1 cellular context compared by ENCODE assay signal in the genomic region with DNA sequence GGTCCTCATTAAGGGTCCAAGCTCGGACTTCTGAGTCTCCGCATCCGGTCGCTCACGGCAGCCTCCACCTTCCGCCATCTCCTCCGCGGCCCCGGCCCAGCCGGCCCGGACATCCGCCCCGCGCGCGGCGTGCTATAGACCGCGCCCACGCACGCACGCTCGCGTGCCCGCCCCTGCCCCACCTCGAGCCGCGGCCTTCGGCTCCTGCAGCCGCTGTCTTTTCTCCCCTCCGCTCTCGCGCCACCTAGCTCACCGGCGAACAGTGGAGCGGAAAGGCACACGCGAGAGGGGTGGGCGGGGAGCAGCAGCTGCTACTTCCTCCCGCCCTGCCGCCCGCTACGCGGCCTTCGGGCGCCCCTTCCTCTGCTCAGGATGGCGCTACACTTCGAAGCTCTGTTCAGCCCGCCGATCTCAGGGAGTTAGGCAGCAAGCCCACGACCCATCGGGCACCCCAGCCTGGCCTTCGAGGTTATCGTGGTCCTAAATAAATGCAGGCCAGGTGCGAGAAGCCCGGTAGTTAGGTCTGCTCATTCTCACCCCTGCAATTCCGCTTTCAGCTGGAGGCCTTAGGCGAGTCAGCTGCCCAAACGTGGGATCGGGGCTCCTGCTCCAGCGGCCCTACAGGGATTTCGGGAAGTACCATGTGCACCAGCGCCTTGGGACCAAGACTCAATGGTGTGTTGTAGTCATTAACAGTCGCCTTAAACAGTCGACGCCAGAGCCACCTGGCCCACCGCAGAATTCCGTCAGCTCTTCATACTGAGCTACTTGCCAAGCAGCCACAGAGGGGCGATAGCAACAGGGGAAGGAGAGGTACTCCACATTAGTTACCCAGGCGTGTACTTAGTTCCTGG.
A peak's percentile ranks its signal among the peaks of the same experiment; 100 is the strongest.
TF ChIP-seq lines count a peak whose summit lies in the region.

A gene with protein sequence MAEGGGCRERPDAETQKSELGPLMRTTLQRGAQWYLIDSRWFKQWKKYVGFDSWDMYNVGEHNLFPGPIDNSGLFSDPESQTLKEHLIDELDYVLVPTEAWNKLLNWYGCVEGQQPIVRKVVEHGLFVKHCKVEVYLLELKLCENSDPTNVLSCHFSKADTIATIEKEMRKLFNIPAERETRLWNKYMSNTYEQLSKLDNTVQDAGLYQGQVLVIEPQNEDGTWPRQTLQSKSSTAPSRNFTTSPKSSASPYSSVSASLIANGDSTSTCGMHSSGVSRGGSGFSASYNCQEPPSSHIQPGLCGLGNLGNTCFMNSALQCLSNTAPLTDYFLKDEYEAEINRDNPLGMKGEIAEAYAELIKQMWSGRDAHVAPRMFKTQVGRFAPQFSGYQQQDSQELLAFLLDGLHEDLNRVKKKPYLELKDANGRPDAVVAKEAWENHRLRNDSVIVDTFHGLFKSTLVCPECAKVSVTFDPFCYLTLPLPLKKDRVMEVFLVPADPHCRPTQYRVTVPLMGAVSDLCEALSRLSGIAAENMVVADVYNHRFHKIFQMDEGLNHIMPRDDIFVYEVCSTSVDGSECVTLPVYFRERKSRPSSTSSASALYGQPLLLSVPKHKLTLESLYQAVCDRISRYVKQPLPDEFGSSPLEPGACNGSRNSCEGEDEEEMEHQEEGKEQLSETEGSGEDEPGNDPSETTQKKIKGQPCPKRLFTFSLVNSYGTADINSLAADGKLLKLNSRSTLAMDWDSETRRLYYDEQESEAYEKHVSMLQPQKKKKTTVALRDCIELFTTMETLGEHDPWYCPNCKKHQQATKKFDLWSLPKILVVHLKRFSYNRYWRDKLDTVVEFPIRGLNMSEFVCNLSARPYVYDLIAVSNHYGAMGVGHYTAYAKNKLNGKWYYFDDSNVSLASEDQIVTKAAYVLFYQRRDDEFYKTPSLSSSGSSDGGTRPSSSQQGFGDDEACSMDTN (minus strand): TSS at position 107 of the 854 bp plus-strand sequence. CDS start 29 bp downstream, at position 78.

TF ChIP-seq in HEK293, 187 proteins besides CTCF, POLR2A, EP300 and RAD21 (continued from another document and continues in another):
- TF ChIP-seq, protein P1, sequence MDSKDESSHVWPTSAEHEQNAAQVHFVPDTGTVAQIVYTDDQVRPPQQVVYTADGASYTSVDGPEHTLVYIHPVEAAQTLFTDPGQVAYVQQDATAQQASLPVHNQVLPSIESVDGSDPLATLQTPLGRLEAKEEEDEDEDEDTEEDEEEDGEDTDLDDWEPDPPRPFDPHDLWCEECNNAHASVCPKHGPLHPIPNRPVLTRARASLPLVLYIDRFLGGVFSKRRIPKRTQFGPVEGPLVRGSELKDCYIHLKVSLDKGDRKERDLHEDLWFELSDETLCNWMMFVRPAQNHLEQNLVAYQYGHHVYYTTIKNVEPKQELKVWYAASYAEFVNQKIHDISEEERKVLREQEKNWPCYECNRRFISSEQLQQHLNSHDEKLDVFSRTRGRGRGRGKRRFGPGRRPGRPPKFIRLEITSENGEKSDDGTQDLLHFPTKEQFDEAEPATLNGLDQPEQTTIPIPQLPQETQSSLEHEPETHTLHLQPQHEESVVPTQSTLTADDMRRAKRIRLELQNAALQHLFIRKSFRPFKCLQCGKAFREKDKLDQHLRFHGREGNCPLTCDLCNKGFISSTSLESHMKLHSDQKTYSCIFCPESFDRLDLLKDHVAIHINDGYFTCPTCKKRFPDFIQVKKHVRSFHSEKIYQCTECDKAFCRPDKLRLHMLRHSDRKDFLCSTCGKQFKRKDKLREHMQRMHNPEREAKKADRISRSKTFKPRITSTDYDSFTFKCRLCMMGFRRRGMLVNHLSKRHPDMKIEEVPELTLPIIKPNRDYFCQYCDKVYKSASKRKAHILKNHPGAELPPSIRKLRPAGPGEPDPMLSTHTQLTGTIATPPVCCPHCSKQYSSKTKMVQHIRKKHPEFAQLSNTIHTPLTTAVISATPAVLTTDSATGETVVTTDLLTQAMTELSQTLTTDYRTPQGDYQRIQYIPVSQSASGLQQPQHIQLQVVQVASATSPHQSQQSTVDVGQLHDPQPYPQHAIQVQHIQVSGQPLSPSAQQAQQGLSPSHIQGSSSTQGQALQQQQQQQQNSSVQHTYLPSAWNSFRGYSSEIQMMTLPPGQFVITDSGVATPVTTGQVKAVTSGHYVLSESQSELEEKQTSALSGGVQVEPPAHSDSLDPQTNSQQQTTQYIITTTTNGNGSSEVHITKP (tag by site-specific recombination; IDR thresholded peaks at IDR 0.05) = peak; percentile 88
- TF ChIP-seq KLF8 (tag by site-specific recombination; IDR thresholded peaks at IDR 0.05) (peak; percentile 87), YY1 (tag by site-specific recombination; IDR thresholded peaks at IDR 0.05) (peak; percentile 65), ZNF394 (tag by site-specific recombination; IDR thresholded peaks at IDR 0.05; ENCODE audit: borderline replicate concordance) (peak; percentile 86; the same call in 1 of the 2 replicates), KLF16 (tag by site-specific recombination; IDR thresholded peaks at IDR 0.05) (peak; percentile 48; the same call in 1 of the 2 replicates), ZBTB20 (tag by site-specific recombination; IDR thresholded peaks at IDR 0.05) (peak; percentile 92), ZNF510 (tag by site-specific recombination; IDR thresholded peaks at IDR 0.05; ENCODE audit: insufficient replicate concordance) (no peak), ZNF777 (tag by site-specific recombination; IDR thresholded peaks at IDR 0.05; ENCODE audit: borderline replicate concordance) (peak; percentile 27; the same call in 1 of the 2 replicates), ZNF19 (tag by site-specific recombination; IDR thresholded peaks at IDR 0.05; ENCODE audit: low read depth) (no peak), GFI1B (tag by site-specific recombination; IDR thresholded peaks at IDR 0.05) (no peak), ZBTB1 (tag by site-specific recombination; IDR thresholded peaks at IDR 0.05) (no peak), TCF7L2 (IDR thresholded peaks at IDR 0.05; ENCODE audit: borderline replicate concordance, low read depth, low read length) (no peak), ZNF311 (tag by site-specific recombination; IDR thresholded peaks at IDR 0.05; ENCODE audit: borderline replicate concordance) (no peak), ZNF629 (tag by site-specific recombination; IDR thresholded peaks at IDR 0.05) (peak; percentile 16; the same call in 1 of the 2 replicates), ZNF76 (tag by site-specific recombination; IDR thresholded peaks at IDR 0.05; ENCODE audit: borderline replicate concordance, low read depth) (peak; percentile 26), ZNF785 (tag by site-specific recombination; IDR thresholded peaks at IDR 0.05) (peak; percentile 89), ZNF561 (tag by site-specific recombination; IDR thresholded peaks at IDR 0.05; ENCODE audit: borderline replicate concordance) (peak; percentile 23; the same call in 1 of the 2 replicates), ZNF133 (tag by site-specific recombination; IDR thresholded peaks at IDR 0.05) (no peak; the same call in 1 of the 2 replicates), ZNF266 (tag by site-specific recombination; IDR thresholded peaks at IDR 0.05; ENCODE audit: low read depth) (no peak), ZXDB (tag by site-specific recombination; IDR thresholded peaks at IDR 0.05) (peak; percentile 86), ZBTB17 (tag by site-specific recombination; IDR thresholded peaks at IDR 0.05) (peak; percentile 80), ZFP69B (tag by site-specific recombination; IDR thresholded peaks at IDR 0.05) (peak; percentile 54; the same call in 1 of the 2 replicates), ZFHX2 (tag by site-specific recombination; conservative IDR thresholded peaks at IDR 0.05) (peak; percentile 96), ZNF664 (tag by site-specific recombination; IDR thresholded peaks at IDR 0.05) (no peak), GLIS1 (tag by site-specific recombination; IDR thresholded peaks at IDR 0.05) (peak; percentile 25; the same call in 1 of the 2 replicates)
- TF ChIP-seq, protein P2, sequence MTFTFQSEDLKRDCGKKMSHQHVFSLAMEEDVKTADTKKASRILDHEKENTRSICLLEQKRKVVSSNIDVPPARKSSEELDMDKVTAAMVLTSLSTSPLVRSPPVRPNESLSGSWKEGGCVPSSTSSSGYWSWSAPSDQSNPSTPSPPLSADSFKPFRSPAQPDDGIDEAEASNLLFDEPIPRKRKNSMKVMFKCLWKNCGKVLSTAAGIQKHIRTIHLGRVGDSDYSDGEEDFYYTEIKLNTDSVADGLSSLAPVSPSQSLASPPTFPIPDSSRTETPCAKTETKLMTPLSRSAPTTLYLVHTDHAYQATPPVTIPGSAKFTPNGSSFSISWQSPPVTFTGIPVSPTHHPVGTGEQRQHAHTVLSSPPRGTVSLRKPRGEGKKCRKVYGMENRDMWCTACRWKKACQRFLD (tag by site-specific recombination; IDR thresholded peaks at IDR 0.05) = no peak
- TF ChIP-seq, protein P3, sequence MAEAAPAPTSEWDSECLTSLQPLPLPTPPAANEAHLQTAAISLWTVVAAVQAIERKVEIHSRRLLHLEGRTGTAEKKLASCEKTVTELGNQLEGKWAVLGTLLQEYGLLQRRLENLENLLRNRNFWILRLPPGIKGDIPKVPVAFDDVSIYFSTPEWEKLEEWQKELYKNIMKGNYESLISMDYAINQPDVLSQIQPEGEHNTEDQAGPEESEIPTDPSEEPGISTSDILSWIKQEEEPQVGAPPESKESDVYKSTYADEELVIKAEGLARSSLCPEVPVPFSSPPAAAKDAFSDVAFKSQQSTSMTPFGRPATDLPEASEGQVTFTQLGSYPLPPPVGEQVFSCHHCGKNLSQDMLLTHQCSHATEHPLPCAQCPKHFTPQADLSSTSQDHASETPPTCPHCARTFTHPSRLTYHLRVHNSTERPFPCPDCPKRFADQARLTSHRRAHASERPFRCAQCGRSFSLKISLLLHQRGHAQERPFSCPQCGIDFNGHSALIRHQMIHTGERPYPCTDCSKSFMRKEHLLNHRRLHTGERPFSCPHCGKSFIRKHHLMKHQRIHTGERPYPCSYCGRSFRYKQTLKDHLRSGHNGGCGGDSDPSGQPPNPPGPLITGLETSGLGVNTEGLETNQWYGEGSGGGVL (tag by site-specific recombination; IDR thresholded peaks at IDR 0.05) = peak; percentile 43; the same call in 1 of the 2 replicates
- TF ChIP-seq, protein P4, sequence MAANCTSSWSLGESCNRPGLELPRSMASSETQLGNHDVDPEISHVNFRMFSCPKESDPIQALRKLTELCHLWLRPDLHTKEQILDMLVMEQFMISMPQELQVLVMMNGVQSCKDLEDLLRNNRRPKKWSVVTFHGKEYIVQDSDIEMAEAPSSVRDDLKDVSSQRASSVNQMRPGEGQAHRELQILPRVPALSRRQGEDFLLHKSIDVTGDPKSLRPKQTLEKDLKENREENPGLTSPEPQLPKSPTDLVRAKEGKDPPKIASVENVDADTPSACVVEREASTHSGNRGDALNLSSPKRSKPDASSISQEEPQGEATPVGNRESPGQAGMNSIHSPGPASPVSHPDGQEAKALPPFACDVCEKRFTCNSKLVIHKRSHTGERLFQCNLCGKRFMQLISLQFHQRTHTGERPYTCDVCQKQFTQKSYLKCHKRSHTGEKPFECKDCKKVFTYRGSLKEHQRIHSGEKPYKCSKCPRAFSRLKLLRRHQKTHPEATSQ (tag by site-specific recombination; IDR thresholded peaks at IDR 0.05) = no peak
- TF ChIP-seq, protein P5, sequence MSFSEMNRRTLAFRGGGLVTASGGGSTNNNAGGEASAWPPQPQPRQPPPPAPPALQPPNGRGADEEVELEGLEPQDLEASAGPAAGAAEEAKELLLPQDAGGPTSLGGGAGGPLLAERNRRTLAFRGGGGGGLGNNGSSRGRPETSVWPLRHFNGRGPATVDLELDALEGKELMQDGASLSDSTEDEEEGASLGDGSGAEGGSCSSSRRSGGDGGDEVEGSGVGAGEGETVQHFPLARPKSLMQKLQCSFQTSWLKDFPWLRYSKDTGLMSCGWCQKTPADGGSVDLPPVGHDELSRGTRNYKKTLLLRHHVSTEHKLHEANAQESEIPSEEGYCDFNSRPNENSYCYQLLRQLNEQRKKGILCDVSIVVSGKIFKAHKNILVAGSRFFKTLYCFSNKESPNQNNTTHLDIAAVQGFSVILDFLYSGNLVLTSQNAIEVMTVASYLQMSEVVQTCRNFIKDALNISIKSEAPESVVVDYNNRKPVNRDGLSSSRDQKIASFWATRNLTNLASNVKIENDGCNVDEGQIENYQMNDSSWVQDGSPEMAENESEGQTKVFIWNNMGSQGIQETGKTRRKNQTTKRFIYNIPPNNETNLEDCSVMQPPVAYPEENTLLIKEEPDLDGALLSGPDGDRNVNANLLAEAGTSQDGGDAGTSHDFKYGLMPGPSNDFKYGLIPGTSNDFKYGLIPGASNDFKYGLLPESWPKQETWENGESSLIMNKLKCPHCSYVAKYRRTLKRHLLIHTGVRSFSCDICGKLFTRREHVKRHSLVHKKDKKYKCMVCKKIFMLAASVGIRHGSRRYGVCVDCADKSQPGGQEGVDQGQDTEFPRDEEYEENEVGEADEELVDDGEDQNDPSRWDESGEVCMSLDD (tag by site-specific recombination; IDR thresholded peaks at IDR 0.05) = peak; percentile 42; the same call in 1 of the 2 replicates
- TF ChIP-seq, protein P6, sequence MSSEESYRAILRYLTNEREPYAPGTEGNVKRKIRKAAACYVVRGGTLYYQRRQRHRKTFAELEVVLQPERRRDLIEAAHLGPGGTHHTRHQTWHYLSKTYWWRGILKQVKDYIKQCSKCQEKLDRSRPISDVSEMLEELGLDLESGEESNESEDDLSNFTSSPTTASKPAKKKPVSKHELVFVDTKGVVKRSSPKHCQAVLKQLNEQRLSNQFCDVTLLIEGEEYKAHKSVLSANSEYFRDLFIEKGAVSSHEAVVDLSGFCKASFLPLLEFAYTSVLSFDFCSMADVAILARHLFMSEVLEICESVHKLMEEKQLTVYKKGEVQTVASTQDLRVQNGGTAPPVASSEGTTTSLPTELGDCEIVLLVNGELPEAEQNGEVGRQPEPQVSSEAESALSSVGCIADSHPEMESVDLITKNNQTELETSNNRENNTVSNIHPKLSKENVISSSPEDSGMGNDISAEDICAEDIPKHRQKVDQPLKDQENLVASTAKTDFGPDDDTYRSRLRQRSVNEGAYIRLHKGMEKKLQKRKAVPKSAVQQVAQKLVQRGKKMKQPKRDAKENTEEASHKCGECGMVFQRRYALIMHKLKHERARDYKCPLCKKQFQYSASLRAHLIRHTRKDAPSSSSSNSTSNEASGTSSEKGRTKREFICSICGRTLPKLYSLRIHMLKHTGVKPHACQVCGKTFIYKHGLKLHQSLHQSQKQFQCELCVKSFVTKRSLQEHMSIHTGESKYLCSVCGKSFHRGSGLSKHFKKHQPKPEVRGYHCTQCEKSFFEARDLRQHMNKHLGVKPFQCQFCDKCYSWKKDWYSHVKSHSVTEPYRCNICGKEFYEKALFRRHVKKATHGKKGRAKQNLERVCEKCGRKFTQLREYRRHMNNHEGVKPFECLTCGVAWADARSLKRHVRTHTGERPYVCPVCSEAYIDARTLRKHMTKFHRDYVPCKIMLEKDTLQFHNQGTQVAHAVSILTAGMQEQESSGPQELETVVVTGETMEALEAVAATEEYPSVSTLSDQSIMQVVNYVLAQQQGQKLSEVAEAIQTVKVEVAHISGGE (tag by site-specific recombination; conservative IDR thresholded peaks at IDR 0.05; ENCODE audit: low read depth) = peak; percentile 57
- TF ChIP-seq, protein P7, sequence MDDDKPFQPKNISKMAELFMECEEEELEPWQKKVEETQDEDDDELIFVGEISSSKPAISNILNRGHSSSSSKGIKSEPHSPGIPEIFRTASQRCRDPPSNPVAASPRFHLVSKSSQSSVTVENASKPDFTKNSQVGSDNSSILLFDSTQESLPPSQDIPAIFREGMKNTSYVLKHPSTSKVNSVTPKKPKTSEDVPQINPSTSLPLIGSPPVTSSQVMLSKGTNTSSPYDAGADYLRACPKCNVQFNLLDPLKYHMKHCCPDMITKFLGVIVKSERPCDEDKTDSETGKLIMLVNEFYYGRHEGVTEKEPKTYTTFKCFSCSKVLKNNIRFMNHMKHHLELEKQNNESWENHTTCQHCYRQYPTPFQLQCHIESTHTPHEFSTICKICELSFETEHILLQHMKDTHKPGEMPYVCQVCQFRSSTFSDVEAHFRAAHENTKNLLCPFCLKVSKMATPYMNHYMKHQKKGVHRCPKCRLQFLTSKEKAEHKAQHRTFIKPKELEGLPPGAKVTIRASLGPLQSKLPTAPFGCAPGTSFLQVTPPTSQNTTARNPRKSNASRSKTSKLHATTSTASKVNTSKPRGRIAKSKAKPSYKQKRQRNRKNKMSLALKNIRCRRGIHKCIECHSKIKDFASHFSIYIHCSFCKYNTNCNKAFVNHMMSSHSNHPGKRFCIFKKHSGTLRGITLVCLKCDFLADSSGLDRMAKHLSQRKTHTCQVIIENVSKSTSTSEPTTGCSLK (tag by site-specific recombination; IDR thresholded peaks at IDR 0.05) = no peak
